ENCODE assay signal across 8 cellular contexts in genomic region chr17:38464723-38465419, GRCh38. TPM values are rescaled to one million over a fixed set of nuclear protein-coding genes. Genes with fewer than 3 reads are reported as not detected.
DNase-seq lines count a peak whose midpoint lies in the region; ATAC-seq and TF ChIP-seq lines count a peak whose summit lies in the region.

No MANE protein-coding gene starts in this region.

- H3K4me1 ChIP-seq in effector memory CD4-positive, alpha-beta T cell (ENCODE audit: control insufficient read depth, insufficient read depth, low read length, poor library complexity, severe bottlenecking), result no peaks in the 10 kb centered on the region

- no peaks in the 10 kb centered on the region for H3K27me3 ChIP-seq in effector memory CD4-positive, alpha-beta T cell (replicated peaks; ENCODE audit: control insufficient read depth, insufficient read depth, low read length, poor library complexity, severe bottlenecking)

- no peaks in the 10 kb centered on the region for H3K36me3 ChIP-seq in effector memory CD4-positive, alpha-beta T cell (ENCODE audit: control insufficient read depth, insufficient read depth, low read length)

- ATAC-seq in Right ventricle myocardium superior (ENCODE audit: poor library complexity) (peak; percentile 82), HG02970 (IDR thresholded peaks at IDR 0.05; ENCODE audit: low FRiP score, unreplicated experiment) (no peak), HG02798 (IDR thresholded peaks at IDR 0.05; ENCODE audit: poor library complexity, unreplicated experiment) (no peak)

- peak overlapping the region; percentile 28 for H3K27ac ChIP-seq in adipose tissue (ENCODE audit: low read depth, low read length)
- no peak overlapping the region for H3K27ac ChIP-seq in effector memory CD4-positive, alpha-beta T cell (ENCODE audit: insufficient read depth, low read length, poor library complexity, severe bottlenecking)

- DNase-seq in HEK293T (ENCODE audit: extremely low spot score), result peak; percentile 5
- peak; percentile 90 for DNase-seq in Right ventricle myocardium superior
- DNase-seq in pulmonary artery endothelial cell (ENCODE audit: low read depth, low spot score), result peak; percentile 63
- no peak for DNase-seq in activated naive CD4-positive, alpha-beta T cell (lab: John Stamatoyannopoulos, UW)
- DNase-seq in effector memory CD4-positive, alpha-beta T cell, result no peak

- POLR2A ChIA-PET in HEK293T (lab: Yijun Ruan, JAX), result no interaction called here

- WGBS in adipose tissue, 3 donors, result 24 to 40% (median 31%) methylated on average over 23 to 28 of the region's 28 CpGs

- H3K9me3 ChIP-seq in effector memory CD4-positive, alpha-beta T cell (ENCODE audit: control insufficient read depth, low read length), result no peaks in the 10 kb centered on the region

- no peak overlapping the region for H3K4me3 ChIP-seq in effector memory CD4-positive, alpha-beta T cell (ENCODE audit: insufficient read depth, low read depth, low read length, poor library complexity, severe bottlenecking)

- intact Hi-C loops in Right ventricle myocardium superior (cut with DNase I), result loop anchor here (5.0 kb wide), 1 partner anchor 38 kb away; the partner anchor contains the start of gene ARHGAP23

- CTCF ChIA-PET in HEK293T (lab: Yijun Ruan, JAX), result no interaction called here

TF ChIP-seq in HEK293T, 16 proteins besides CTCF, POLR2A, EP300 and RAD21:
- TF ChIP-seq ZNF384 (IDR thresholded peaks at IDR 0.05) (no peak), SP1 (IDR thresholded peaks at IDR 0.05) (no peak), FOXA1 (IDR thresholded peaks at IDR 0.05) (no peak), TARDBP (IDR thresholded peaks at IDR 0.05) (no peak), FOXM1 (IDR thresholded peaks at IDR 0.05; ENCODE audit: borderline replicate concordance) (no peak), HDGF (IDR thresholded peaks at IDR 0.05; ENCODE audit: borderline replicate concordance) (no peak), SUZ12 (IDR thresholded peaks at IDR 0.05) (no peak), LEF1 (IDR thresholded peaks at IDR 0.05; ENCODE audit: borderline replicate concordance) (no peak), PKNOX1 (IDR thresholded peaks at IDR 0.05) (no peak), CTBP1 (IDR thresholded peaks at IDR 0.05; ENCODE audit: borderline replicate concordance) (no peak), BHLHE40 (IDR thresholded peaks at IDR 0.05; ENCODE audit: borderline replicate concordance) (no peak)

RNA-seq across cellular contexts. Expression of gene ARHGAP23, which starts 36.6 kb away (rescaled TPM):
- polyA plus RNA-seq in adipose tissue, result 10 to 100 TPM in 2 of 3 donors, 1 to 10 TPM in 1; 1.2 to 31.1 (median 18.6) TPM
- total RNA-seq in Right ventricle myocardium superior (58.3 TPM), pulmonary artery endothelial cell (44.8 and 45.1 TPM in 2 replicates)

Comparison
In these comparisons a context has a peak if more than half of its experiments do, and no peak if none do; other contexts are left out.
1. DNase-seq: peak in HEK293T (single experiment), Right ventricle myocardium superior (single experiment) and pulmonary artery endothelial cell (single experiment); none in activated naive CD4-positive, alpha-beta T cell (0 of 4) and effector memory CD4-positive, alpha-beta T cell (0 of 3).